9 cellular contexts compared by ENCODE assay signal in the genomic region with DNA sequence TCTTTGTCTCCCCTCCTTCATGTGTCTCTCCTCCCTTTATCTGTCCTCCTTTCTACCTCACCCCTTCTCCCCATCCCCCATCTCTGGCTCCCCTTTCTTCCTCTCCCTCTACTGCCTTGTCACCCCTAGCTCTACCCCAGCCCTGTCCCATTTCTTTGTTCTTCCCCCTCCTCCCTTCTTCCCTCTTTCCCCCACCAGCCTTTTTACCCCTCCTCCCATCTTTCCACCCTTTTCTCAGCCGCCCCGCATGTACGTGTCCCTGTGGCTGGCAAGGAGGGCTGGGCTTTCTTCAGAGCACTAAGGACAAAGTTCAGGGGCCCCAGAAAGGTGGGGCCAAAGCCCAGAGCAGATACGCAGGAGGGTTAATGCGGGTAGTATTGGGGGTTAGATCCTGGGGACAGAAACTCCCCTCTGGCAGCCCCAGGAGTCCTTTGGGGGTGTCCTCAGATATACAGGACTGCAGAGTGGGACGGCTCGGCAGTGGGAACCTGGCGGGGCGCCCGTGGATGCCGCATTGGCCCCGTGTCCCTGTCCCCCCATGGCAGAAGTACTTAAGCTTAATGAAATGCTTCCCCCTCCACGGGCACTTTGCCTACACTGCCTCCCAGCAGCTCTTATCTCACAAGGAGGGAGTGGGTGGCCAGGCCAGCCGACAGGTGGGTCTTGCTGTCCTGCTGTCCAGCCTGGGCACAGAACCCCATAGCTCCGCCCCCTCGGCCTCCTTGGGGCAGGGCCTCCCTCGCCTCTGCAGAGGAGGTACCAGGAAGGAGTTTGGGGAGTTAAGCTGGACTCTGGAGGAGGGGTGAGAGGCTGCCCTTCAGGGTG. TPM values are rescaled to one million over a fixed set of nuclear protein-coding genes. Genes with fewer than 3 reads are reported as not detected.
DNase-seq lines count a peak whose midpoint lies in the region; ATAC-seq and TF ChIP-seq lines count a peak whose summit lies in the region.
"Had no signal": no experiment of that assay in that cellular context is flagged by ENCODE, and none has a peak within 500 bp of the region (broad histone marks: within the 10 kb centered on the region; RNA-seq: fewer than 3 reads in every experiment).

No MANE protein-coding gene starts in this region.

- H3K4me2 ChIP-seq in BLaER1 (peak overlapping the region; percentile 100), osteoblast (ENCODE audit: insufficient read depth, low read length) (peak overlapping the region; percentile 36)

- no peak for TF ChIP-seq CTCF in osteoblast (IDR thresholded peaks at IDR 0.05; ENCODE audit: extremely low read depth, low read depth, low read length)

- TF ChIP-seq POLR2A in erythroblast (IDR thresholded peaks at IDR 0.05; ENCODE audit: low read length), result no peak

- H3K36me3 ChIP-seq in BLaER1, result peaks cover 7% of the 10 kb centered on the region; the same call in 1 of the 2 replicates
- no peaks in the 10 kb centered on the region for H3K36me3 ChIP-seq in osteoblast (ENCODE audit: insufficient read depth, low read length)

- no peak overlapping the region for H2AFZ ChIP-seq in osteoblast (ENCODE audit: low read length)

- H3K4me3 ChIP-seq in BLaER1 (peak overlapping the region; percentile 62), osteoblast (ENCODE audit: insufficient read depth, low read length) (no peak overlapping the region)

- H3K4me1 ChIP-seq in BLaER1 (peaks cover 97% of the 10 kb centered on the region), osteoblast (ENCODE audit: insufficient read depth, low read length) (peaks cover 69% of the 10 kb centered on the region)

- DNase-seq in NCI-H2029 (lab: John Stamatoyannopoulos, UW) (peak; percentile 41), erythroblast (lab: John Stamatoyannopoulos, UW) (peak; percentile 78 to 80), osteoblast (ENCODE audit: insufficient read length, low spot score, missing footprints) (peak; percentile 39), SHP77 treated with DMSO at 0.1 percent for 48 hours (lab: John Stamatoyannopoulos, UW) (no peak), DMS79 treated with DMSO at 0.1 percent for 48 hours (lab: John Stamatoyannopoulos, UW) (no peak)
- DNase-seq: activated naive CD4-positive, alpha-beta T cell treated with anti-CD3 and anti-CD28 coated beads, Interleukin-2, amount 10 ng/mL, durations not matched to agents 7 days and 5 days had no signal

- H3K9ac ChIP-seq in BLaER1, result peak overlapping the region; percentile 88

- H3K27ac ChIP-seq in BLaER1 (peak overlapping the region; percentile 93), osteoblast (ENCODE audit: low read depth, low read length) (no peak overlapping the region)

- ATAC-seq in GM18909 (IDR thresholded peaks at IDR 0.05; ENCODE audit: poor library complexity, unreplicated experiment), result no peak
- no peak for ATAC-seq in HG03095 (IDR thresholded peaks at IDR 0.05; ENCODE audit: unreplicated experiment)

- H3K9me3 ChIP-seq in BLaER1, result no peaks in the 10 kb centered on the region
- H3K9me3 ChIP-seq in osteoblast (ENCODE audit: low read depth, low read length), result no peaks in the 10 kb centered on the region

- peaks cover 40% of the 10 kb centered on the region for H3K79me2 ChIP-seq in osteoblast (ENCODE audit: insufficient read depth, low read length)

- no peaks in the 10 kb centered on the region for H3K27me3 ChIP-seq in BLaER1
- H3K27me3 ChIP-seq in osteoblast (ENCODE audit: insufficient read depth, low read length), result no peaks in the 10 kb centered on the region

- H4K20me1 ChIP-seq in BLaER1 (no peaks in the 10 kb centered on the region), osteoblast (ENCODE audit: insufficient read depth, low read length) (peaks cover 49% of the 10 kb centered on the region)

RNA-seq across cellular contexts. Expression of a gene that starts 8.3 kb away (rescaled TPM):
- total RNA-seq in osteoblast, result 30.6 and 33.3 TPM in 2 replicates

RNA-seq across cellular contexts. Expression of a gene that starts 16.9 kb away (rescaled TPM):
- total RNA-seq in osteoblast, result 33.6 and 36.6 TPM in 2 replicates

RNA-seq across cellular contexts. Expression of a gene that starts 29.3 kb away (rescaled TPM):
- 5.1 and 7.1 TPM in 2 replicates for total RNA-seq in osteoblast

RNA-seq across cellular contexts. Expression of a gene that starts 50.7 kb away (rescaled TPM):
- total RNA-seq in osteoblast, result 53.3 and 60.1 TPM in 2 replicates

RNA-seq across cellular contexts. Expression of a gene that starts 55.9 kb away (rescaled TPM):
- not detected in 2 replicates for total RNA-seq in osteoblast

Comparison
In these comparisons a context has a peak if more than half of its experiments do, and no peak if none do; other contexts are left out.
1. DNase-seq: peak in NCI-H2029 (single experiment), erythroblast (2 of 2) and osteoblast (single experiment); none in SHP77 treated with DMSO at 0.1 percent for 48 hours (single experiment) and DMS79 treated with DMSO at 0.1 percent for 48 hours (single experiment).